1 cellular context compared by ENCODE assay signal in genomic region chr1:167105150-167105840, GRCh38.
TF ChIP-seq lines count a peak whose summit lies in the region.

No MANE protein-coding gene starts in this region.

TF ChIP-seq in HCT116, 20 proteins besides CTCF, POLR2A, EP300 and RAD21 (continued from another document):
- TF ChIP-seq TCF7L2 (IDR thresholded peaks at IDR 0.05; ENCODE audit: borderline replicate concordance, extremely low read depth, insufficient read depth, insufficient read length): no peak
- TF ChIP-seq REST (IDR thresholded peaks at IDR 0.05; ENCODE audit: low read depth): no peak
- no peak for TF ChIP-seq ZBTB33 (IDR thresholded peaks at IDR 0.05; ENCODE audit: extremely low read depth, insufficient replicate concordance, low read length)
- TF ChIP-seq EZH2 (IDR thresholded peaks at IDR 0.05): no peak
- TF ChIP-seq ZNF274 (IDR thresholded peaks at IDR 0.05; ENCODE audit: low read depth, low read length): no peak
- TF ChIP-seq FOSL1 (IDR thresholded peaks at IDR 0.05; ENCODE audit: low read depth): no peak
- TF ChIP-seq SRF (IDR thresholded peaks at IDR 0.05; ENCODE audit: low read depth): no peak
- TF ChIP-seq SIN3A (IDR thresholded peaks at IDR 0.05; ENCODE audit: low read depth): no peak
